23 cellular contexts compared by ENCODE assay signal in genomic region chr3:35954365-35954764, GRCh38.
"Had no signal": no experiment of that assay in that cellular context is flagged by ENCODE, and none has a peak within 500 bp of the region (broad histone marks: within the 10 kb centered on the region; RNA-seq: fewer than 3 reads in every experiment).

No MANE protein-coding gene starts in this region.

- H3K27ac ChIP-seq: left ventricle myocardium inferior, lower lobe of right lung, ovary, spleen, tibial nerve, uterus had no signal

- H3K27me3 ChIP-seq: ovary, spleen, tibial nerve, uterus had no signal

- H3K4me3 ChIP-seq: left ventricle myocardium inferior, lower lobe of right lung, ovary, spleen, tibial nerve, uterus had no signal

- H3K4me1 ChIP-seq: lower lobe of right lung, spleen, tibial nerve, uterus had no signal

- ATAC-seq: left colon; lower lobe of right lung; natural killer cell; right cardiac atrium; sciatic nerve; stimulated activated effector memory CD8-positive, alpha-beta T cell treated with anti-CD3 and anti-CD28 coated beads, Interleukin-12 subunit alpha, Interleukin-12 subunit beta, amount 100 ng/mL, for 72 hours; stimulated activated naive CD8-positive, alpha-beta T cell treated with anti-CD3 and anti-CD28 coated beads, Interleukin-15, amount 100 ng/mL, for 72 hours had no signal

- H3K36me3 ChIP-seq: left ventricle myocardium inferior, lower lobe of right lung, ovary, spleen, tibial nerve, uterus had no signal

- DNase-seq: head of caudate nucleus; hypothalamus; immature natural killer cell; kidney; left colon; left ventricle myocardium inferior; lower lobe of right lung; mammary epithelial cell; mesenchymal stem cell; naive B cell; natural killer cell; ovary; right cardiac atrium; small intestine; spleen; stimulated activated CD4-positive, alpha-beta T cell treated with anti-CD3 and anti-CD28 coated beads, Interleukin-4, amount 100 ng/mL, for 24 hours; stimulated activated naive CD4-positive, alpha-beta T cell; stimulated activated naive CD8-positive, alpha-beta T cell treated with anti-CD3 and anti-CD28 coated beads, Interleukin-15, amount 100 ng/mL, for 72 hours; substantia nigra; uterus had no signal

- H3K9me3 ChIP-seq: lower lobe of right lung, ovary, uterus had no signal
